7 cellular contexts compared by ENCODE assay signal in genomic region chr9:79883073-79883645, GRCh38.
DNase-seq lines count a peak whose midpoint lies in the region; ATAC-seq lines count a peak whose summit lies in the region.

No MANE protein-coding gene starts in this region.

- peaks cover 4 to 9% of the 10 kb centered on the region in 2 donors for H3K9me3 Mint-ChIP-seq in activated naive CD4-positive, alpha-beta T cell treated with anti-CD3 and anti-CD28 coated beads, Interleukin-2, amount 50 U/mL, for 72 hours
- H3K9me3 Mint-ChIP-seq in stimulated activated naive B cell treated with anti-CD40 and anti-IgM and Interleukin-4, amounts not matched to agents 10 μg/mL and 1 μg/mL and 100 μg/mL, for 72 hours = no peaks in the 10 kb centered on the region

- H3K4me1 Mint-ChIP-seq in stimulated activated naive B cell treated with anti-CD40 and anti-IgM and Interleukin-4, amounts not matched to agents 10 μg/mL and 1 μg/mL and 100 μg/mL, for 72 hours = peaks cover 47 to 74% of the 10 kb centered on the region in 2 donors

- peak overlapping the region; percentile 56 to 71 for H3K4me3 Mint-ChIP-seq in stimulated activated naive B cell treated with anti-CD40 and anti-IgM and Interleukin-4, amounts not matched to agents 10 μg/mL and 1 μg/mL and 100 μg/mL, for 72 hours

- H3K27ac Mint-ChIP-seq in activated naive CD4-positive, alpha-beta T cell treated with anti-CD3 and anti-CD28 coated beads, Interleukin-2, amount 50 U/mL, for 72 hours = no peak overlapping the region
- peak overlapping the region; percentile 75 for H3K27ac Mint-ChIP-seq in stimulated activated naive B cell treated with anti-CD40 and anti-IgM and Interleukin-4, amounts not matched to agents 10 μg/mL and 1 μg/mL and 100 μg/mL, for 72 hours

- no peaks in the 10 kb centered on the region for H3K27me3 Mint-ChIP-seq in stimulated activated naive B cell treated with anti-CD40 and anti-IgM and Interleukin-4, amounts not matched to agents 10 μg/mL and 1 μg/mL and 100 μg/mL, for 72 hours

- peak; percentile 67 for ATAC-seq in GM21717 (IDR thresholded peaks at IDR 0.05; ENCODE audit: unreplicated experiment)
- ATAC-seq in activated naive CD4-positive, alpha-beta T cell treated with anti-CD3 and anti-CD28 coated beads, Interleukin-2, amount 50 U/mL, for 72 hours = peak; percentile 37 to 75
- ATAC-seq in stimulated activated naive B cell treated with anti-CD40 and anti-IgM and Interleukin-4, amounts not matched to agents 10 μg/mL and 1 μg/mL and 100 μg/mL, for 72 hours (replicated peaks) = peak; percentile 31 to 45

- H3K36me3 Mint-ChIP-seq in activated naive CD4-positive, alpha-beta T cell treated with anti-CD3 and anti-CD28 coated beads, Interleukin-2, amount 50 U/mL, for 72 hours = no peaks in the 10 kb centered on the region
- peaks cover 0 to 2% of the 10 kb centered on the region in 2 donors for H3K36me3 Mint-ChIP-seq in stimulated activated naive B cell treated with anti-CD40 and anti-IgM and Interleukin-4, amounts not matched to agents 10 μg/mL and 1 μg/mL and 100 μg/mL, for 72 hours

- peak; percentile 64 for DNase-seq in RPMI8226
- no peak for DNase-seq in activated naive CD4-positive, alpha-beta T cell treated with anti-CD3 and anti-CD28 coated beads, Interleukin-2, amount 50 U/mL, for 72 hours (ENCODE audit: low spot score in 2 of 2)
- DNase-seq in stimulated activated naive B cell treated with anti-CD40 and anti-IgM and Interleukin-4, amounts not matched to agents 10 μg/mL and 1 μg/mL and 100 μg/mL, for 72 hours = peak; percentile 31
- no peak for DNase-seq in NCI-H187 treated with DMSO at 0.1 percent for 48 hours (lab: John Stamatoyannopoulos, UW)
- no peak for DNase-seq in NCI-H146 (lab: John Stamatoyannopoulos, UW)
- no peak for DNase-seq in pons (ENCODE audit: low spot score)

Comparison
In these comparisons a context has a peak if more than half of its experiments do, and no peak if none do; other contexts are left out.
1. DNase-seq: peak in RPMI8226 (single experiment) and stimulated activated naive B cell treated with anti-CD40 and anti-IgM and Interleukin-4, amounts not matched to agents 10 μg/mL and 1 μg/mL and 100 μg/mL, for 72 hours (single experiment); none in activated naive CD4-positive, alpha-beta T cell treated with anti-CD3 and anti-CD28 coated beads, Interleukin-2, amount 50 U/mL, for 72 hours (0 of 2), NCI-H187 treated with DMSO at 0.1 percent for 48 hours (single experiment), NCI-H146 (single experiment) and pons (single experiment).
2. Peak in every context shown above with its lines, with median percentiles within 50 percentile points of each other: ATAC-seq.